In the genomic region with DNA sequence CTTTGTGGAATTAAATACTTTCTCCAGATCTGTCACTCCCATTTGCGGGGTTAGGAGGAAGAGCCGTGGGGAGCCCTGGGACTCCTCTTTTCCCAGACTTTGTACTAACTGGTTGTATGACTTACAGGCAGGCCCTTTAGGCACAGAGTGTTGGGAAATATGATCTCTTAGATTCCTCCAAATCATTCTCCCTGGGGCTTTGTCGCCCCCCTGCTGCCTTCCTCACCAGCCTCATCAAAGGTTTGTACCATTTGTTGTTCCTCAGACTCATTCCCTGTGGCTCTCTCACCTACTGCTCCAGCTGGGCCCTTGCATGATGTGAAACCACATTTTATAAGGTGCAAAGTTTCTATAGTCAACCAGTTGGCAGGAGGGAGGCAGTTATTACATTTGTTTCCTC, we compare ENCODE assay signal across 22 cellular contexts. TPM values are rescaled to one million over a fixed set of nuclear protein-coding genes. Genes with fewer than 3 reads are reported as not detected.
A peak's percentile ranks its signal among the peaks of the same experiment; 100 is the strongest.
DNase-seq lines count a peak whose midpoint lies in the region; ATAC-seq and TF ChIP-seq lines count a peak whose summit lies in the region.
"Had no signal": no experiment of that assay in that cellular context is flagged by ENCODE, and none has a peak within 500 bp of the region (broad histone marks: within the 10 kb centered on the region; RNA-seq: fewer than 3 reads in every experiment).

No MANE protein-coding gene starts in this region.

- ATAC-seq in RWPE2 (ENCODE audit: low read depth): no peak
- ATAC-seq in HG03457 (IDR thresholded peaks at IDR 0.05; ENCODE audit: unreplicated experiment): no peak
- no peak for ATAC-seq in HG03280 (IDR thresholded peaks at IDR 0.05; ENCODE audit: unreplicated experiment)
- ATAC-seq: lower lobe of right lung had no signal

- H3K4me1 Mint-ChIP-seq in Calu3 (ENCODE audit: low read depth, unreplicated experiment): no peaks in the 10 kb centered on the region
- H3K4me1 Mint-ChIP-seq: naive B cell had no signal

- no peak overlapping the region for H3K27ac Mint-ChIP-seq in Calu3 (ENCODE audit: unreplicated experiment)
- H3K27ac Mint-ChIP-seq: activated CD4-positive, alpha-beta T cell treated with anti-CD3 and anti-CD28 coated beads, Interleukin-2, amount 10 ng/mL, durations not matched to agents 24 days and 14 days; activated naive CD4-positive, alpha-beta T cell treated with anti-CD3 and anti-CD28 coated beads, Interleukin-2, amount 10 ng/mL, durations not matched to agents 7 days and 5 days; dendritic cell treated with granulocyte-macrophage colony-stimulating factor and Interleukin-4, amounts not matched to agents 40 ng/mL and 50 ng/mL, for 4 days; naive B cell had no signal

- H3K36me3 Mint-ChIP-seq in Calu3 (ENCODE audit: insufficient read depth, unreplicated experiment): no peaks in the 10 kb centered on the region
- H3K36me3 Mint-ChIP-seq: activated naive CD4-positive, alpha-beta T cell treated with anti-CD3 and anti-CD28 coated beads, Interleukin-2, amount 10 ng/mL, durations not matched to agents 7 days and 5 days; naive B cell had no signal

- intact Hi-C loops in Calu3 (cut with micrococcal nuclease; ENCODE audit: unreplicated experiment): no loop called here

- no TSS peak for BruUV-seq in Calu3 (replicated peaks; lab: Mats Ljungman, UMichigan)

- TF ChIP-seq CTCF in RWPE2 (IDR thresholded peaks at IDR 0.05; ENCODE audit: poor library complexity, severe bottlenecking) (peak; percentile 23), Calu3 (IDR thresholded peaks at IDR 0.05; ENCODE audit: unreplicated experiment) (no peak)

- H3K4me3 Mint-ChIP-seq in Calu3 (ENCODE audit: low read depth, unreplicated experiment): no peak overlapping the region
- H3K4me3 Mint-ChIP-seq: activated CD4-positive, alpha-beta T cell treated with anti-CD3 and anti-CD28 coated beads, Interleukin-2, amount 10 ng/mL, durations not matched to agents 24 days and 14 days; activated naive CD4-positive, alpha-beta T cell treated with anti-CD3 and anti-CD28 coated beads, Interleukin-2, amount 10 ng/mL, durations not matched to agents 7 days and 5 days; dendritic cell treated with granulocyte-macrophage colony-stimulating factor and Interleukin-4, amounts not matched to agents 40 ng/mL and 50 ng/mL, for 4 days; naive B cell had no signal

- no peaks in the 10 kb centered on the region for H3K4me1 ChIP-seq in RWPE2 (ENCODE audit: insufficient read depth, poor library complexity, severe bottlenecking)
- H3K4me1 ChIP-seq: lower lobe of right lung, SJSA1 had no signal

- CTCF ChIA-PET in Calu3 (lab: Charles Lee): no interaction called here

- peaks cover 3% of the 10 kb centered on the region for H3K27me3 ChIP-seq in RWPE2 (ENCODE audit: insufficient read depth, poor library complexity, severe bottlenecking)

- no peaks in the 10 kb centered on the region for H3K36me3 ChIP-seq in RWPE2 (ENCODE audit: low read depth)
- H3K36me3 ChIP-seq: lower lobe of right lung, SJSA1, thoracic aorta had no signal

- peaks cover 72% of the 10 kb centered on the region for H3K27me3 Mint-ChIP-seq in Calu3 (ENCODE audit: unreplicated experiment)

- DNase-seq in Daoy (ENCODE audit: low read depth): peak; percentile 18
- peak; percentile 13 for DNase-seq in HCEC 1CT
- no peak for DNase-seq in RWPE2 (ENCODE audit: low spot score)
- DNase-seq in iPS-NIHi7 (ENCODE audit: extremely low spot score): peak; percentile 42
- DNase-seq in Calu3: no peak
- no peak for DNase-seq in SKM-1 treated with dmso at 0.1 percent for 144 hours (lab: John Stamatoyannopoulos, UW; ENCODE audit: unreplicated experiment)
- DNase-seq: activated CD4-positive, alpha-beta T cell treated with anti-CD3 and anti-CD28 coated beads, Interleukin-2, amount 10 ng/mL, durations not matched to agents 24 days and 14 days; activated naive CD4-positive, alpha-beta T cell treated with anti-CD3 and anti-CD28 coated beads, Interleukin-2, amount 10 ng/mL, durations not matched to agents 7 days and 5 days; erythroblast; GDM1; Kasumi-1; lower lobe of right lung; naive B cell; NCI-H1436 treated with DMSO at 0.1 percent for 48 hours; NCI-H510A; posterior cingulate gyrus; T1000 had no signal

- H3K4me3 ChIP-seq in RWPE2 (ENCODE audit: severe bottlenecking): no peak overlapping the region
- H3K4me3 ChIP-seq: lower lobe of right lung, SJSA1, thoracic aorta had no signal

- H3K9me3 Mint-ChIP-seq in Calu3 (ENCODE audit: low read depth, unreplicated experiment): no peaks in the 10 kb centered on the region
- H3K9me3 Mint-ChIP-seq: activated CD4-positive, alpha-beta T cell treated with anti-CD3 and anti-CD28 coated beads, Interleukin-2, amount 10 ng/mL, durations not matched to agents 24 days and 14 days; activated naive CD4-positive, alpha-beta T cell treated with anti-CD3 and anti-CD28 coated beads, Interleukin-2, amount 10 ng/mL, durations not matched to agents 7 days and 5 days; dendritic cell treated with granulocyte-macrophage colony-stimulating factor and Interleukin-4, amounts not matched to agents 40 ng/mL and 50 ng/mL, for 4 days; naive B cell had no signal

- no peak overlapping the region for H3K27ac ChIP-seq in RWPE2 (ENCODE audit: poor library complexity, severe bottlenecking)
- H3K27ac ChIP-seq: lower lobe of right lung, SJSA1, thoracic aorta had no signal

- H3K9me3 ChIP-seq in RWPE2 (ENCODE audit: severe bottlenecking): no peaks in the 10 kb centered on the region
- H3K9me3 ChIP-seq: lower lobe of right lung, SJSA1, thoracic aorta had no signal

RNA-seq across cellular contexts. Expression of gene CRYGS, which starts 56.4 kb away (rescaled TPM):
- 0.51 and 2.6 TPM in 2 replicates for total RNA-seq in Daoy (2014; rRNA removed; shearing (Covaris generic))
- total RNA-seq in Calu3 (2022): 7.2 and 9.5 TPM in 2 replicates

Comparison
In these comparisons a context has a peak if more than half of its experiments do, and no peak if none do; other contexts are left out.
1. DNase-seq: peak in Daoy (single experiment), HCEC 1CT (single experiment) and iPS-NIHi7 (single experiment); none in RWPE2 (single experiment), Calu3 (single experiment) and SKM-1 treated with dmso at 0.1 percent for 144 hours (single experiment).